27 cellular contexts compared by ENCODE assay signal in genomic region chr9:18793122-18793521, GRCh38.
"Had no signal": no experiment of that assay in that cellular context is flagged by ENCODE, and none has a peak within 500 bp of the region (broad histone marks: within the 10 kb centered on the region; RNA-seq: fewer than 3 reads in every experiment).

No MANE protein-coding gene starts in this region.

- DNase-seq: colonic mucosa; effector memory CD8-positive, alpha-beta T cell; foreskin fibroblast; gastrocnemius medialis; head of caudate nucleus; mucosa of descending colon; naive thymus-derived CD4-positive, alpha-beta T cell; stimulated activated CD4-positive, alpha-beta T cell treated with anti-CD3 and anti-CD28 coated beads, Interleukin-12 subunit alpha, Interleukin-12 subunit beta, amount 100 ng/mL, for 4 hours; stimulated activated CD4-positive, alpha-beta T cell treated with anti-CD3 and anti-CD28 coated beads, Interleukin-1b, Interleukin-23, amount 100 ng/mL, for 48 hours; stimulated activated CD4-positive, alpha-beta T cell treated with anti-CD3 and anti-CD28 coated beads, Interleukin-4, amount 100 ng/mL, for 1 hour; stimulated activated CD8-positive, alpha-beta memory T cell treated with anti-CD3 and anti-CD28 coated beads, Interleukin-4, amount 100 ng/mL, for 48 hours; stimulated activated naive CD4-positive, alpha-beta T cell treated with Interleukin-2 at 50 U/mL for 16 hours; stomach; thyroid gland; trophoblast cell had no signal

- H3K4me1 Mint-ChIP-seq: memory B cell; naive thymus-derived CD4-positive, alpha-beta T cell had no signal

- H3K4me1 ChIP-seq: colonic mucosa, gastrocnemius medialis, prostate gland had no signal

- ATAC-seq: effector memory CD8-positive, alpha-beta T cell; gastrocnemius medialis; mucosa of descending colon; naive thymus-derived CD4-positive, alpha-beta T cell; sciatic nerve had no signal

- H3K9me3 ChIP-seq: colonic mucosa, gastrocnemius medialis, mucosa of descending colon, prostate gland, right atrium auricular region, stomach, thyroid gland had no signal

- FAIRE-seq: endometrium, keratinocyte, urothelium cell line had no signal

- H3K9me3 Mint-ChIP-seq: effector memory CD8-positive, alpha-beta T cell; memory B cell; mesothelial cell of epicardium; nephron; neural progenitor cell had no signal

- H3K4me3 Mint-ChIP-seq: effector memory CD8-positive, alpha-beta T cell; memory B cell; mesothelial cell of epicardium; naive thymus-derived CD4-positive, alpha-beta T cell; nephron; neural progenitor cell had no signal

- H3K4me2 ChIP-seq: neural progenitor cell, smooth muscle cell had no signal

- H3K36me3 Mint-ChIP-seq: memory B cell; mesothelial cell of epicardium; naive thymus-derived CD4-positive, alpha-beta T cell; neural progenitor cell had no signal

- H3K27ac Mint-ChIP-seq: effector memory CD8-positive, alpha-beta T cell; memory B cell; mesothelial cell of epicardium; nephron; neural progenitor cell had no signal

- H3K27me3 ChIP-seq: colonic mucosa, gastrocnemius medialis, neural progenitor cell, right atrium auricular region, stomach, thyroid gland had no signal

- H3K4me3 ChIP-seq: colonic mucosa, gastrocnemius medialis, lung, mucosa of descending colon, neural progenitor cell, prostate gland, right atrium auricular region, smooth muscle cell, stomach, thyroid gland had no signal

- H3K27ac ChIP-seq: colonic mucosa, gastrocnemius medialis, neural progenitor cell, prostate gland, right atrium auricular region, stomach, thyroid gland had no signal

- H2AFZ ChIP-seq: neural progenitor cell had no signal

- H3K36me3 ChIP-seq: colonic mucosa, gastrocnemius medialis, neural progenitor cell, prostate gland, right atrium auricular region, stomach, thyroid gland had no signal

- H3K9ac ChIP-seq: neural progenitor cell had no signal
